Comparison of ENCODE assay signal across 1 cellular context in genomic region chr16:21953541-21953902, GRCh38.
TF ChIP-seq lines count a peak whose summit lies in the region.

No MANE protein-coding gene starts in this region.

TF ChIP-seq in endothelial cell of umbilical vein, 7 proteins besides CTCF, POLR2A, EP300 and RAD21 (continued from another document):
- TF ChIP-seq MYC (IDR thresholded peaks at IDR 0.05; ENCODE audit: low read depth, low read length): no peak
- TF ChIP-seq EZH2 (IDR thresholded peaks at IDR 0.05; ENCODE audit: borderline replicate concordance, low read depth, low read length, severe bottlenecking): no peak
- no peak for TF ChIP-seq JUN (IDR thresholded peaks at IDR 0.05; ENCODE audit: borderline replicate concordance, insufficient read depth, insufficient read length, low read depth)
- TF ChIP-seq POLR2AphosphoS5 (IDR thresholded peaks at IDR 0.05; ENCODE audit: insufficient read depth, low read depth, low read length): no peak
